ENCODE assay signal across 1 cellular context in the genomic region with DNA sequence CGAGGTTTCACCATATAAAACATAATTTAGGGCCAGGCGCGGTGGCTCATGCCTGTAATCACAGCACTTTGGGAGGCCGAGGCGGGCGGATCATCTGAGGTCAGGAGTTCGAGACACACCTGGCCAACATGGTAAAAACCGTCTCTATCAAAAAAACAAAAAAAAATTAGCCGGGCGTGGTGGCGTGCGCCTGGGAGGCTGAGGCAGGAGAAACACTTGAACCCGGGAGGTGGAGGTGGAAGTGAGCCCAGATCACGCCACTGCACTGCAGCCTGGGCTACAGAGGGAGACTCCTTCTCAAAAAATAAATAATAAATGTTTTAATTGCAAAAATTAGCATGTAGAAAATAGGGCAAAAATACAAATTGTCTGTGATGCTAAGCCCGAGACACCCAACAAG.
TF ChIP-seq lines count a peak whose summit lies in the region.

No MANE protein-coding gene starts in this region.

TF ChIP-seq in HepG2, 621 proteins besides CTCF, POLR2A, EP300 and RAD21:
- TF ChIP-seq AFF4 (CRISPR knock-in tag; IDR thresholded peaks at IDR 0.05) (no peak), ZBTB43 (CRISPR knock-in tag; conservative IDR thresholded peaks at IDR 0.05) (no peak), TBX2 (CRISPR knock-in tag; IDR thresholded peaks at IDR 0.05; ENCODE audit: borderline replicate concordance) (no peak), ZBTB1 (CRISPR knock-in tag; IDR thresholded peaks at IDR 0.05; ENCODE audit: borderline replicate concordance) (no peak), PLRG1 (conservative IDR thresholded peaks at IDR 0.05) (no peak), KDM3A (CRISPR knock-in tag; IDR thresholded peaks at IDR 0.05; ENCODE audit: low read depth) (no peak), CCDC6 (CRISPR knock-in tag; IDR thresholded peaks at IDR 0.05) (no peak), ZNF672 (CRISPR knock-in tag; IDR thresholded peaks at IDR 0.05) (no peak), MNT (IDR thresholded peaks at IDR 0.05) (no peak), NCOA1 (CRISPR knock-in tag; IDR thresholded peaks at IDR 0.05) (no peak), KDM2A (CRISPR knock-in tag; IDR thresholded peaks at IDR 0.05; ENCODE audit: borderline replicate concordance, low read depth) (no peak), ZFY (CRISPR knock-in tag; IDR thresholded peaks at IDR 0.05) (no peak), ZNF354B (CRISPR knock-in tag; IDR thresholded peaks at IDR 0.05) (no peak), SRSF4 (IDR thresholded peaks at IDR 0.05; ENCODE audit: low read depth, low read length, poor library complexity, severe bottlenecking) (no peak), ZKSCAN5 (CRISPR knock-in tag; IDR thresholded peaks at IDR 0.05) (no peak), ZNF619 (CRISPR knock-in tag; IDR thresholded peaks at IDR 0.05) (no peak), ZNF780A (CRISPR knock-in tag; IDR thresholded peaks at IDR 0.05) (no peak)
